ENCODE assay signal across 38 cellular contexts in genomic region chr2:107743274-107743673, GRCh38.
"Had no signal": no experiment of that assay in that cellular context is flagged by ENCODE, and none has a peak within 500 bp of the region (broad histone marks: within the 10 kb centered on the region; RNA-seq: fewer than 3 reads in every experiment).

No MANE protein-coding gene starts in this region.

- ATAC-seq: activated naive CD8-positive, alpha-beta T cell treated with anti-CD3 and anti-CD28 coated beads, Interleukin-2, amount 50 U/mL, for 24 hours; PC-3; SK-N-SH treated with all-trans-retinoic acid at 6 μM for 48 hours; T-cell; T-helper 17 cell; WTC11 had no signal

- H3K27ac ChIP-seq: Peyer's patch, SJSA1 had no signal

- H3K4me1 ChIP-seq: Peyer's patch, SJSA1 had no signal

- H3K27me3 ChIP-seq: Peyer's patch, SJSA1 had no signal

- H3K4me3 ChIP-seq: Peyer's patch, SJSA1 had no signal

- H3K27ac Mint-ChIP-seq: activated CD4-positive, alpha-beta memory T cell treated with anti-CD3 and anti-CD28 coated beads for 36 hours; activated naive CD4-positive, alpha-beta T cell treated with anti-CD3 and anti-CD28 coated beads, Interleukin-2, amount 10 ng/mL, durations not matched to agents 7 days and 5 days; activated naive CD8-positive, alpha-beta T cell; activated naive CD8-positive, alpha-beta T cell treated with anti-CD3 and anti-CD28 coated beads, Interleukin-2, amount 50 U/mL, for 24 hours; activated T-helper 1 cell treated with anti-CD3 and anti-CD28 coated beads, Interleukin-12 subunit alpha, Interleukin-12 subunit beta, Interleukin-2, Interleukin-4 antibody, amounts not matched to agents 30 ng/mL and 10 ng/mL and 1 ng/mL, durations not matched to agents 14 hours and 24 hours and 36 hours; brain; T-cell; T-helper 17 cell; WTC11 had no signal

- DNase-seq: activated CD4-positive, alpha-beta memory T cell treated with anti-CD3 and anti-CD28 coated beads for 36 hours; activated CD4-positive, alpha-beta T cell treated with anti-CD3 and anti-CD28 coated beads for 4 hours; activated CD4-positive, alpha-beta T cell treated with anti-CD3 and anti-CD28 coated beads, Interleukin-2, amount 50 U/mL, for 1 hour; activated CD4-positive, CD25-positive, alpha-beta regulatory T cell treated with anti-CD3 and anti-CD28 coated beads, Interleukin-2, amount 50 U/mL, for 72 hours; activated CD8-positive, alpha-beta memory T cell treated with anti-CD3 and anti-CD28 coated beads, Interleukin-2, amount 50 U/mL, for 4 hours; activated naive CD4-positive, alpha-beta T cell treated with anti-CD3 and anti-CD28 coated beads, Interleukin-2, amount 10 ng/mL, durations not matched to agents 7 days and 5 days; activated naive CD8-positive, alpha-beta T cell treated with anti-CD3 and anti-CD28 coated beads, Interleukin-2, amount 50 U/mL, for 24 hours; activated T-cell treated with anti-CD3 and anti-CD28 coated beads for 4 hours; activated T-cell treated with anti-CD3 and anti-CD28 coated beads, Interleukin-2, amount 50 U/mL, for 4 hours; anterior cingulate cortex; caudate nucleus; cerebellar nuclear complex; Kasumi-1; KG1; NCI-H1092 treated with DMSO at 0.1 percent for 48 hours; NCI-H1417; NCI-H146; NCI-H187; NCI-H2029 treated with DMSO at 0.1 percent for 48 hours; NCI-H2107; NCI-H2171; NCI-H510A; NCI-H526; NCI-H748 treated with DMSO at 0.1 percent for 48 hours; NK-92 treated with Interleukin-12 subunit alpha and Interleukin-12 subunit beta, amount 100 ng/mL, for 24 hours; PC-3; Peyer's patch; RPMI8226; SHP77 treated with DMSO at 0.1 percent for 48 hours; T-cell; T-helper 17 cell; T-helper 9 cell had no signal

- H3K9me3 Mint-ChIP-seq: activated CD4-positive, alpha-beta memory T cell treated with anti-CD3 and anti-CD28 coated beads for 36 hours; activated naive CD8-positive, alpha-beta T cell treated with anti-CD3 and anti-CD28 coated beads, Interleukin-2, amount 50 U/mL, for 24 hours; activated T-helper 1 cell treated with anti-CD3 and anti-CD28 coated beads, Interleukin-12 subunit alpha, Interleukin-12 subunit beta, Interleukin-2, Interleukin-4 antibody, amounts not matched to agents 30 ng/mL and 10 ng/mL and 1 ng/mL, durations not matched to agents 14 hours and 24 hours and 36 hours; brain had no signal

- H3K4me1 Mint-ChIP-seq: activated naive CD4-positive, alpha-beta T cell treated with anti-CD3 and anti-CD28 coated beads, Interleukin-2, amount 10 ng/mL, durations not matched to agents 7 days and 5 days; activated naive CD8-positive, alpha-beta T cell treated with anti-CD3 and anti-CD28 coated beads, Interleukin-2, amount 50 U/mL, for 24 hours; T-cell; T-helper 17 cell had no signal

- H3K36me3 ChIP-seq: Peyer's patch, SJSA1 had no signal

- H3K27me3 Mint-ChIP-seq: activated CD4-positive, alpha-beta memory T cell treated with anti-CD3 and anti-CD28 coated beads for 36 hours; activated naive CD4-positive, alpha-beta T cell treated with anti-CD3 and anti-CD28 coated beads, Interleukin-2, amount 10 ng/mL, durations not matched to agents 7 days and 5 days; activated naive CD8-positive, alpha-beta T cell; activated naive CD8-positive, alpha-beta T cell treated with anti-CD3 and anti-CD28 coated beads, Interleukin-2, amount 50 U/mL, for 24 hours; T-cell; T-helper 17 cell had no signal

- H3K4me3 Mint-ChIP-seq: activated CD4-positive, alpha-beta memory T cell treated with anti-CD3 and anti-CD28 coated beads for 36 hours; activated naive CD4-positive, alpha-beta T cell treated with anti-CD3 and anti-CD28 coated beads, Interleukin-2, amount 10 ng/mL, durations not matched to agents 7 days and 5 days; activated naive CD8-positive, alpha-beta T cell; activated naive CD8-positive, alpha-beta T cell treated with anti-CD3 and anti-CD28 coated beads, Interleukin-2, amount 50 U/mL, for 24 hours; activated T-cell treated with anti-CD3 and anti-CD28 coated beads, Interleukin-2, amount 50 U/mL, for 4 hours; activated T-helper 1 cell treated with anti-CD3 and anti-CD28 coated beads, Interleukin-12 subunit alpha, Interleukin-12 subunit beta, Interleukin-2, Interleukin-4 antibody, amounts not matched to agents 30 ng/mL and 10 ng/mL and 1 ng/mL, durations not matched to agents 14 hours and 24 hours and 36 hours; brain; T-cell; T-helper 17 cell; WTC11 had no signal

- H3K36me3 Mint-ChIP-seq: activated CD4-positive, alpha-beta memory T cell treated with anti-CD3 and anti-CD28 coated beads for 36 hours; activated naive CD4-positive, alpha-beta T cell treated with anti-CD3 and anti-CD28 coated beads, Interleukin-2, amount 10 ng/mL, durations not matched to agents 7 days and 5 days; activated naive CD8-positive, alpha-beta T cell; brain; T-cell; WTC11 had no signal

- H3K9me3 ChIP-seq: Peyer's patch, SJSA1 had no signal
